ENCODE assay signal across 15 cellular contexts in the genomic region with DNA sequence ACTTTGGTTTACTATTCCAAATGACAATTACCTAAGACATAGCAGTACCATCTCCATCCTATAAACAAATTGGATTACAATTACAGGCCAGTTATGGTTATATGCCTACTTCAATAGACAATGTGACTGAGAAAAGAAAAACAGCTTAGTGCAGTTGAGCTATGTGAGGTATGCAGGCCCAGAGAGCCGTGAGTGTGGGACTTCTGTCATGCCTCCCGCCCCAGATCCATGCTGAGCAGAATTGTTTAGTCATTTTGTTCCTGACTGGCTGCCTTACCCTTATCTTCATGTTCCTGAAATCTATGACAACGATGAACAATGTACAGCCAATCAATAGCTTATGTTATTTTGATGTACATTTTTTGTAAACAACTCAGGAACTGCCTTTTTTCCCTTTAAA. TPM values are rescaled to one million over a fixed set of nuclear protein-coding genes. Genes with fewer than 3 reads are reported as not detected.
DNase-seq lines count a peak whose midpoint lies in the region; TF ChIP-seq lines count a peak whose summit lies in the region.
"Had no signal": no experiment of that assay in that cellular context is flagged by ENCODE, and none has a peak within 500 bp of the region (broad histone marks: within the 10 kb centered on the region; RNA-seq: fewer than 3 reads in every experiment).

No MANE protein-coding gene starts in this region.

- H3K4me1 ChIP-seq in PC-9 (replicated peaks; ENCODE audit: insufficient read depth) = no peaks in the 10 kb centered on the region

- H3K79me2 ChIP-seq in PC-9 (ENCODE audit: low read depth) = peaks cover 69% of the 10 kb centered on the region

- no peaks in the 10 kb centered on the region for H3K9me3 ChIP-seq in PC-9 (ENCODE audit: insufficient read depth, low read depth)
- H3K9me3 ChIP-seq: MG63 had no signal

- H3K36me3 Mint-ChIP-seq in T-helper 2 cell treated with Interferon-gamma antibody and Interleukin-4, amounts not matched to agents 5 μg/mL and 100 μg/mL, for 36 hours (ENCODE audit: low read depth) = peaks cover 35% of the 10 kb centered on the region

- intact Hi-C loops in PC-9 (cut with micrococcal nuclease; ENCODE audit: unreplicated experiment) = no loop called here

- no peak overlapping the region for H3K4me3 ChIP-seq in astrocyte of the cerebellum (ENCODE audit: low read depth, low read length)
- no peak overlapping the region for H3K4me3 ChIP-seq in retinal pigment epithelial cell (ENCODE audit: low read length)
- H3K4me3 ChIP-seq in PC-9 = no peak overlapping the region
- H3K4me3 ChIP-seq: MG63 had no signal

- H3K9me2 ChIP-seq in PC-9 (ENCODE audit: insufficient read depth) = no peaks in the 10 kb centered on the region

- H3K27ac Mint-ChIP-seq in T-helper 2 cell treated with Interferon-gamma antibody and Interleukin-4, amounts not matched to agents 5 μg/mL and 100 μg/mL, for 36 hours = no peak overlapping the region
- H3K27ac Mint-ChIP-seq: dendritic cell treated with granulocyte-macrophage colony-stimulating factor and Interleukin-4, amounts not matched to agents 40 ng/mL and 50 ng/mL, for 4 days had no signal

- no peaks in the 10 kb centered on the region for H3K9me3 Mint-ChIP-seq in T-helper 2 cell treated with Interferon-gamma antibody and Interleukin-4, amounts not matched to agents 5 μg/mL and 100 μg/mL, for 36 hours
- H3K9me3 Mint-ChIP-seq: dendritic cell treated with granulocyte-macrophage colony-stimulating factor and Interleukin-4, amounts not matched to agents 40 ng/mL and 50 ng/mL, for 4 days; nephron progenitor cell had no signal

- CTCF ChIA-PET in PC-9 (lab: Charles Lee) = interaction anchor here (0.7 kb wide), 1 partner anchor 26 kb away, joined by 3 read pairs; no protein-coding TSS in a partner anchor

- no peaks in the 10 kb centered on the region; the same call in 1 of the 2 replicates for H3K36me3 ChIP-seq in PC-9 (ENCODE audit: low read depth)

- peaks cover 17% of the 10 kb centered on the region for H3K4me1 Mint-ChIP-seq in T-helper 2 cell treated with Interferon-gamma antibody and Interleukin-4, amounts not matched to agents 5 μg/mL and 100 μg/mL, for 36 hours (ENCODE audit: low read depth)
- H3K4me1 Mint-ChIP-seq: nephron progenitor cell had no signal

- POLR2A ChIA-PET in PC-9 (lab: Charles Lee; ENCODE audit: unreplicated experiment) = interaction anchor here (0.6 kb wide), 1 partner anchor 16 kb away, joined by 3 read pairs; no protein-coding TSS in a partner anchor

- BruUV-seq in PC-9 (replicated peaks; lab: Mats Ljungman, UMichigan) = no TSS peak

- DNase-seq in GM03348 (ENCODE audit: low spot score) = peak; percentile 52
- peak; percentile 29 for DNase-seq in astrocyte of the cerebellum (ENCODE audit: low read depth)
- peak; percentile 70 for DNase-seq in hepatic stellate cell (ENCODE audit: low spot score)
- DNase-seq in retinal pigment epithelial cell (ENCODE audit: low read depth) = peak; percentile 52
- no peak for DNase-seq in activated gamma-delta T cell (lab: John Stamatoyannopoulos, UW)
- DNase-seq in T-helper 2 cell treated with Interferon-gamma antibody and Interleukin-4, amounts not matched to agents 5 μg/mL and 100 μg/mL, for 36 hours (ENCODE audit: low spot score) = no peak
- DNase-seq in NCI-H524 treated with DMSO at 0.1 percent for 48 hours (lab: John Stamatoyannopoulos, UW) = no peak
- no peak for DNase-seq in PC-9
- DNase-seq: activated CD8-positive, alpha-beta memory T cell treated with anti-CD3 and anti-CD28 coated beads, Interleukin-2, amount 50 U/mL, for 48 hours; DMS79; MG63; NCI-H526 treated with DMSO at 0.1 percent for 48 hours; nephron progenitor cell; T-helper 2 cell had no signal

- no peaks in the 10 kb centered on the region for H3K27me3 Mint-ChIP-seq in T-helper 2 cell treated with Interferon-gamma antibody and Interleukin-4, amounts not matched to agents 5 μg/mL and 100 μg/mL, for 36 hours (ENCODE audit: low read depth)
- H3K27me3 Mint-ChIP-seq: dendritic cell treated with granulocyte-macrophage colony-stimulating factor and Interleukin-4, amounts not matched to agents 40 ng/mL and 50 ng/mL, for 4 days had no signal

- in situ Hi-C loops in astrocyte of the cerebellum (cut with HindIII; ENCODE audit: low sequenced_read_pairs) = no loop called here

- no peak overlapping the region for H3K27ac ChIP-seq in PC-9

- H2AFZ ChIP-seq in PC-9 = no peak overlapping the region

- peaks cover 22% of the 10 kb centered on the region for H4K20me1 ChIP-seq in PC-9 (ENCODE audit: insufficient read depth)

- TF ChIP-seq CTCF in astrocyte of the cerebellum (IDR thresholded peaks at IDR 0.05; ENCODE audit: low read depth, low read length, missing control alignments) (no peak), retinal pigment epithelial cell (conservative IDR thresholded peaks at IDR 0.05; ENCODE audit: low read depth, low read length) (no peak), PC-9 (conservative IDR thresholded peaks at IDR 0.05) (no peak)

- H3K4me3 Mint-ChIP-seq in T-helper 2 cell treated with Interferon-gamma antibody and Interleukin-4, amounts not matched to agents 5 μg/mL and 100 μg/mL, for 36 hours = no peak overlapping the region
- H3K4me3 Mint-ChIP-seq: dendritic cell treated with granulocyte-macrophage colony-stimulating factor and Interleukin-4, amounts not matched to agents 40 ng/mL and 50 ng/mL, for 4 days; nephron progenitor cell had no signal

- H3K4me2 ChIP-seq in PC-9 = no peak overlapping the region

- H3F3A ChIP-seq in PC-9 (ENCODE audit: insufficient read depth, low read depth) = peaks cover 9% of the 10 kb centered on the region; the same call in 1 of the 2 replicates

- H3K27me3 ChIP-seq in PC-9 (ENCODE audit: insufficient read depth, low read depth) = no peaks in the 10 kb centered on the region
- H3K27me3 ChIP-seq: MG63 had no signal

RNA-seq across cellular contexts. Expression of gene LARP4B, which starts 21.7 kb away (rescaled TPM):
- 93.4 and 109 TPM in 2 replicates for total RNA-seq in PC-9 (2021)

Comparison
In these comparisons a context has a peak if more than half of its experiments do, and no peak if none do; other contexts are left out.
1. DNase-seq: peak in GM03348 (single experiment), astrocyte of the cerebellum (single experiment), hepatic stellate cell (single experiment) and retinal pigment epithelial cell (single experiment); none in activated gamma-delta T cell (single experiment), T-helper 2 cell treated with Interferon-gamma antibody and Interleukin-4, amounts not matched to agents 5 μg/mL and 100 μg/mL, for 36 hours (single experiment), NCI-H524 treated with DMSO at 0.1 percent for 48 hours (single experiment) and PC-9 (0 of 2).